Comparison of ENCODE assay signal across 8 cellular contexts in genomic region chr19:3554254-3555083, GRCh38. TPM values are rescaled to one million over a fixed set of nuclear protein-coding genes. Genes with fewer than 3 reads are reported as not detected.
A peak's percentile ranks its signal among the peaks of the same experiment; 100 is the strongest.
DNase-seq lines count a peak whose midpoint lies in the region; ATAC-seq and TF ChIP-seq lines count a peak whose summit lies in the region.
"Had no signal": no experiment of that assay in that cellular context is flagged by ENCODE, and none has a peak within 500 bp of the region (broad histone marks: within the 10 kb centered on the region; RNA-seq: fewer than 3 reads in every experiment).

No MANE protein-coding gene starts in this region.

- H3K4me3 ChIP-seq in coronary artery, result no peak overlapping the region

- H3K27ac ChIP-seq in coronary artery, result peak overlapping the region in 1 of 2 donors; percentile 21

- peak overlapping the region; percentile 71 to 98 (median 88) for H3K4me3 Mint-ChIP-seq in IgD-negative memory B cell
- H3K4me3 Mint-ChIP-seq in T-helper 17 cell, result peak overlapping the region; percentile 98
- peak overlapping the region; percentile 98 for H3K4me3 Mint-ChIP-seq in stimulated activated effector memory CD8-positive, alpha-beta T cell treated with anti-CD3 and anti-CD28 coated beads, Interleukin-12 subunit alpha, Interleukin-12 subunit beta, amount 100 ng/mL, for 72 hours

- H3K36me3 Mint-ChIP-seq in IgD-negative memory B cell (peaks cover 2% of the 10 kb centered on the region), T-helper 17 cell (ENCODE audit: low read depth) (no peaks in the 10 kb centered on the region)
- peaks cover 28% of the 10 kb centered on the region for H3K36me3 Mint-ChIP-seq in stimulated activated effector memory CD8-positive, alpha-beta T cell treated with anti-CD3 and anti-CD28 coated beads, Interleukin-12 subunit alpha, Interleukin-12 subunit beta, amount 100 ng/mL, for 72 hours

- ATAC-seq in T-helper 17 cell (peak; percentile 50), HG02885 (IDR thresholded peaks at IDR 0.05; ENCODE audit: poor library complexity, unreplicated experiment) (no peak)
- ATAC-seq in stimulated activated effector memory CD8-positive, alpha-beta T cell treated with anti-CD3 and anti-CD28 coated beads, Interleukin-12 subunit alpha, Interleukin-12 subunit beta, amount 100 ng/mL, for 72 hours, result no peak

- H3K9me3 ChIP-seq in T-helper 17 cell (ENCODE audit: control insufficient read depth, low read length, poor library complexity, severe bottlenecking), result no peaks in the 10 kb centered on the region

- H3K4me1 Mint-ChIP-seq in IgD-negative memory B cell, result peaks cover 28 to 40% (median 38%) of the 10 kb centered on the region in 3 donors
- peaks cover 33% of the 10 kb centered on the region for H3K4me1 Mint-ChIP-seq in T-helper 17 cell
- peaks cover 56% of the 10 kb centered on the region for H3K4me1 Mint-ChIP-seq in stimulated activated effector memory CD8-positive, alpha-beta T cell treated with anti-CD3 and anti-CD28 coated beads, Interleukin-12 subunit alpha, Interleukin-12 subunit beta, amount 100 ng/mL, for 72 hours

- H3K9me3 Mint-ChIP-seq in IgD-negative memory B cell, result no peaks in the 10 kb centered on the region
- no peaks in the 10 kb centered on the region for H3K9me3 Mint-ChIP-seq in stimulated activated effector memory CD8-positive, alpha-beta T cell treated with anti-CD3 and anti-CD28 coated beads, Interleukin-12 subunit alpha, Interleukin-12 subunit beta, amount 100 ng/mL, for 72 hours

- H3K27me3 Mint-ChIP-seq in IgD-negative memory B cell, result no peaks in the 10 kb centered on the region
- no peaks in the 10 kb centered on the region for H3K27me3 Mint-ChIP-seq in T-helper 17 cell

- H3K27ac Mint-ChIP-seq in IgD-negative memory B cell, result peak overlapping the region; percentile 91 to 95 (median 93)
- peak overlapping the region; percentile 96 for H3K27ac Mint-ChIP-seq in T-helper 17 cell
- peak overlapping the region; percentile 93 for H3K27ac Mint-ChIP-seq in stimulated activated effector memory CD8-positive, alpha-beta T cell treated with anti-CD3 and anti-CD28 coated beads, Interleukin-12 subunit alpha, Interleukin-12 subunit beta, amount 100 ng/mL, for 72 hours

- no peak for TF ChIP-seq CTCF in coronary artery (IDR thresholded peaks at IDR 0.05)

- DNase-seq in T-helper 17 cell, result peak in 1 of 3 donors; percentile 30
- peak; percentile 49 for DNase-seq in effector CD4-positive, alpha-beta T cell
- no peak for DNase-seq in stimulated activated effector memory CD8-positive, alpha-beta T cell treated with anti-CD3 and anti-CD28 coated beads, Interleukin-12 subunit alpha, Interleukin-12 subunit beta, amount 100 ng/mL, for 72 hours (ENCODE audit: low spot score in 2 of 2)
- no peak for DNase-seq in midbrain (lab: John Stamatoyannopoulos, UW)
- no peak for DNase-seq in coronary artery (ENCODE audit: low spot score)

RNA-seq across cellular contexts. Expression of gene MFSD12, which starts 2.9 kb away (rescaled TPM):
- 51.9 TPM for polyA plus RNA-seq in IgD-negative memory B cell
- total RNA-seq in T-helper 17 cell, result 10 to 100 TPM; 58.1 to 62.0 TPM

RNA-seq across cellular contexts. Expression of gene TEKTIP1, which starts 15.5 kb away (rescaled TPM):
- polyA plus RNA-seq in IgD-negative memory B cell, result not detected
- total RNA-seq in T-helper 17 cell, result 1 to 10 TPM; 5.0 to 8.4 TPM
- total RNA-seq: NCI-H460 had no signal

RNA-seq across cellular contexts. Expression of gene HMG20B, which starts 18.3 kb away (rescaled TPM):
- polyA plus RNA-seq in IgD-negative memory B cell, result 49.3 TPM
- 10 to 100 TPM; 34.0 to 36.7 TPM for total RNA-seq in T-helper 17 cell

RNA-seq across cellular contexts. Expression of gene GIPC3, which starts 30.8 kb away (rescaled TPM):
- not detected for polyA plus RNA-seq in IgD-negative memory B cell
- 1 to 10 TPM in 1 of 2 donors, under 1 TPM in 1; 0.42 to 3.3 TPM for total RNA-seq in T-helper 17 cell

RNA-seq across cellular contexts. Expression of gene FZR1, which starts 48.4 kb away (rescaled TPM):
- polyA plus RNA-seq in IgD-negative memory B cell, result 19.2 TPM
- total RNA-seq in T-helper 17 cell, result 10 to 100 TPM; 95.0 to 96.6 TPM
